ENCODE assay signal across 10 cellular contexts in genomic region chr2:97718942-97719341, GRCh38. TPM values are rescaled to one million over a fixed set of nuclear protein-coding genes. Genes with fewer than 3 reads are reported as not detected.
DNase-seq lines count a peak whose midpoint lies in the region; ATAC-seq and TF ChIP-seq lines count a peak whose summit lies in the region.
"Had no signal": no experiment of that assay in that cellular context is flagged by ENCODE, and none has a peak within 500 bp of the region (broad histone marks: within the 10 kb centered on the region; RNA-seq: fewer than 3 reads in every experiment).

No MANE protein-coding gene starts in this region.

- peak overlapping the region; percentile 93 to 98 (median 96) for H3K4me3 Mint-ChIP-seq in CD4-positive, alpha-beta memory T cell
- peak overlapping the region; percentile 76 for H3K4me3 Mint-ChIP-seq in activated CD4-positive, alpha-beta memory T cell treated with anti-CD3 and anti-CD28 coated beads for 36 hours
- H3K4me3 Mint-ChIP-seq in naive thymus-derived CD4-positive, alpha-beta T cell = peak overlapping the region; percentile 86 to 100 (median 94)

- no peaks in the 10 kb centered on the region for H3K9me3 Mint-ChIP-seq in CD4-positive, alpha-beta memory T cell
- no peaks in the 10 kb centered on the region for H3K9me3 Mint-ChIP-seq in activated CD4-positive, alpha-beta memory T cell treated with anti-CD3 and anti-CD28 coated beads for 36 hours
- no peaks in the 10 kb centered on the region for H3K9me3 Mint-ChIP-seq in naive thymus-derived CD4-positive, alpha-beta T cell

- no peaks in the 10 kb centered on the region for H3K27me3 ChIP-seq in CD4-positive, alpha-beta memory T cell (ENCODE audit: insufficient read depth, low read length)
- no peaks in the 10 kb centered on the region for H3K27me3 ChIP-seq in naive thymus-derived CD4-positive, alpha-beta T cell (ENCODE audit: control insufficient read depth in 2 of 2, insufficient read depth in 2 of 2, low read length in 2 of 2)
- H3K27me3 ChIP-seq in left lung = peaks cover 0 to 9% of the 10 kb centered on the region in 2 donors

- H3K27ac Mint-ChIP-seq in CD4-positive, alpha-beta memory T cell = peak overlapping the region; percentile 92 to 99 (median 95)
- H3K27ac Mint-ChIP-seq in activated CD4-positive, alpha-beta memory T cell treated with anti-CD3 and anti-CD28 coated beads for 36 hours = peak overlapping the region; percentile 95
- H3K27ac Mint-ChIP-seq in naive thymus-derived CD4-positive, alpha-beta T cell = peak overlapping the region; percentile 89 to 100 (median 97)

- no peak for TF ChIP-seq CTCF in left lung (IDR thresholded peaks at IDR 0.05)

- H3K36me3 ChIP-seq in CD4-positive, alpha-beta memory T cell (ENCODE audit: insufficient read depth, low read length) = peaks cover 27% of the 10 kb centered on the region
- peaks cover 6 to 48% (median 9%) of the 10 kb centered on the region in 3 experiments for H3K36me3 ChIP-seq in naive thymus-derived CD4-positive, alpha-beta T cell (ENCODE audit: control insufficient read depth in 2 of 3, insufficient read depth in 3 of 3, low read length in 3 of 3)
- no peaks in the 10 kb centered on the region for H3K36me3 ChIP-seq in left lung

- peaks cover 61 to 93% (median 75%) of the 10 kb centered on the region in 4 donors for H3K4me1 Mint-ChIP-seq in CD4-positive, alpha-beta memory T cell
- peaks cover 71% of the 10 kb centered on the region for H3K4me1 Mint-ChIP-seq in activated CD4-positive, alpha-beta memory T cell treated with anti-CD3 and anti-CD28 coated beads for 36 hours (ENCODE audit: low read depth)
- H3K4me1 Mint-ChIP-seq in naive thymus-derived CD4-positive, alpha-beta T cell = peaks cover 61 to 90% (median 76%) of the 10 kb centered on the region in 7 donors

- CTCF ChIA-PET in CD4-positive, alpha-beta memory T cell (lab: Charles Lee; ENCODE audit: partially characterized antibody) = interaction anchor here (0.9 to 4.0 kb wide), 10 partner anchors 8 to 128 kb away, joined by 3 to 46 read pairs (median 6); no protein-coding TSS in a partner anchor
- CTCF ChIA-PET in activated CD4-positive, alpha-beta memory T cell treated with anti-CD3 and anti-CD28 coated beads for 36 hours (lab: Charles Lee) = interaction anchor here (1.0 to 2.6 kb wide), 6 partner anchors 9 to 55 kb away, joined by 4 to 26 read pairs (median 9); partner anchors contain the start of gene ACTR1B
- CTCF ChIA-PET in naive thymus-derived CD4-positive, alpha-beta T cell (lab: Charles Lee) = interaction anchor here (1.0 to 2.1 kb wide), 5 partner anchors 10 to 29 kb away, joined by 4 to 16 read pairs (median 5); no protein-coding TSS in a partner anchor

- intact Hi-C loops in CD4-positive, alpha-beta memory T cell (cut with micrococcal nuclease) = loop anchor here (10.0 kb wide), 1 partner anchor 276 kb away; the partner anchor contains the start of gene TMEM131
- intact Hi-C loops in activated CD4-positive, alpha-beta memory T cell treated with anti-CD3 and anti-CD28 coated beads for 36 hours (cut with micrococcal nuclease) = loop anchor here (1.0 to 10.0 kb wide), 2 partner anchors 26 to 276 kb away; partner anchors contain the start of gene TMEM131
- intact Hi-C loops in naive thymus-derived CD4-positive, alpha-beta T cell (cut with micrococcal nuclease) = loop anchor here (1.0 to 10.0 kb wide), 4 partner anchors 9 to 1618 kb away; partner anchors contain the start of genes EIF5B (in 1 of the 2) and TXNDC9 (in 1 of the 2)
- intact Hi-C loops in left lung (cut with DNase I) = no loop called here

- peak overlapping the region; percentile 91 for H3K27ac ChIP-seq in CD4-positive, alpha-beta memory T cell (ENCODE audit: low read depth, low read length)
- H3K27ac ChIP-seq in naive thymus-derived CD4-positive, alpha-beta T cell (ENCODE audit: low read depth, low read length) = peak overlapping the region; percentile 95
- H3K27ac ChIP-seq in left lung = peak overlapping the region in 1 of 2 donors; percentile 28

- peaks cover 97% of the 10 kb centered on the region for H3K4me1 ChIP-seq in CD4-positive, alpha-beta memory T cell (ENCODE audit: insufficient read depth, low read length)
- H3K4me1 ChIP-seq in naive thymus-derived CD4-positive, alpha-beta T cell (ENCODE audit: control insufficient read depth in 2 of 2, insufficient read depth in 2 of 2, low read length in 2 of 2) = peaks cover 72 to 80% of the 10 kb centered on the region in 2 donors
- peaks cover 0 to 4% of the 10 kb centered on the region in 2 donors for H3K4me1 ChIP-seq in left lung

- POLR2A ChIA-PET in CD4-positive, alpha-beta memory T cell (lab: Charles Lee; ENCODE audit: partially characterized antibody) = interaction anchor here (0.6 to 12.8 kb wide), 12 partner anchors 9 to 1447 kb away, joined by 3 to 284 read pairs (median 6); partner anchors contain the start of genes ACTR1B and COX5B
- POLR2A ChIA-PET in activated CD4-positive, alpha-beta memory T cell treated with anti-CD3 and anti-CD28 coated beads for 36 hours (lab: Charles Lee) = interaction anchor here (0.7 to 1.8 kb wide), 6 partner anchors 8 to 73 kb away, joined by 3 to 12 read pairs (median 4); partner anchors contain the start of gene COX5B
- POLR2A ChIA-PET in naive thymus-derived CD4-positive, alpha-beta T cell (lab: Charles Lee) = interaction anchor here (0.6 to 2.9 kb wide), 14 partner anchors 9 to 1719 kb away, joined by 3 to 18 read pairs (median 4); partner anchors contain the start of genes ACTR1B and COX5B

- H3K4me3 ChIP-seq in CD4-positive, alpha-beta memory T cell (ENCODE audit: low read length in 2 of 2) = peak overlapping the region; percentile 49 to 94
- peak overlapping the region; percentile 68 for H3K4me3 ChIP-seq in naive thymus-derived CD4-positive, alpha-beta T cell (ENCODE audit: low read length)
- no peak overlapping the region for H3K4me3 ChIP-seq in left lung

- peak in 2 of 5 donors; percentile 32 to 71 for DNase-seq in CD4-positive, alpha-beta memory T cell
- peak; percentile 38 for DNase-seq in activated CD4-positive, alpha-beta memory T cell treated with anti-CD3 and anti-CD28 coated beads for 36 hours
- DNase-seq in naive thymus-derived CD4-positive, alpha-beta T cell = peak in 1 of 9 donors; percentile 49
- DNase-seq in stimulated activated CD8-positive, alpha-beta memory T cell treated with anti-CD3 and anti-CD28 coated beads, Interleukin-4, amount 100 ng/mL, for 48 hours = no peak
- no peak for DNase-seq in left lung
- DNase-seq in NCI-H2227 (lab: John Stamatoyannopoulos, UW; ENCODE audit: unreplicated experiment) = no peak
- DNase-seq: hypothalamus, midbrain had no signal

- peaks cover 51 to 77% of the 10 kb centered on the region in 2 donors for H3K36me3 Mint-ChIP-seq in CD4-positive, alpha-beta memory T cell
- peaks cover 55% of the 10 kb centered on the region for H3K36me3 Mint-ChIP-seq in activated CD4-positive, alpha-beta memory T cell treated with anti-CD3 and anti-CD28 coated beads for 36 hours
- H3K36me3 Mint-ChIP-seq in naive thymus-derived CD4-positive, alpha-beta T cell = peaks cover 3 to 74% (median 29%) of the 10 kb centered on the region in 5 donors

- no peaks in the 10 kb centered on the region for H3K27me3 Mint-ChIP-seq in CD4-positive, alpha-beta memory T cell
- H3K27me3 Mint-ChIP-seq in activated CD4-positive, alpha-beta memory T cell treated with anti-CD3 and anti-CD28 coated beads for 36 hours = no peaks in the 10 kb centered on the region
- no peaks in the 10 kb centered on the region for H3K27me3 Mint-ChIP-seq in naive thymus-derived CD4-positive, alpha-beta T cell

- peak; percentile 12 for ATAC-seq in HG02678 (IDR thresholded peaks at IDR 0.05; ENCODE audit: unreplicated experiment)
- peak; percentile 33 for ATAC-seq in naive thymus-derived CD4-positive, alpha-beta T cell
- no peak for ATAC-seq in HG03469 (IDR thresholded peaks at IDR 0.05; ENCODE audit: unreplicated experiment)
- no peak for ATAC-seq in left lung

- no peaks in the 10 kb centered on the region for H3K9me3 ChIP-seq in CD4-positive, alpha-beta memory T cell (ENCODE audit: control insufficient read depth in 1 of 2, low read length in 2 of 2)
- H3K9me3 ChIP-seq in naive thymus-derived CD4-positive, alpha-beta T cell (ENCODE audit: control insufficient read depth in 2 of 3, low read length in 3 of 3) = no peaks in the 10 kb centered on the region
- no peaks in the 10 kb centered on the region for H3K9me3 ChIP-seq in left lung

RNA-seq across cellular contexts. Expression of gene ZAP70, which starts 5.6 kb away (rescaled TPM):
- total RNA-seq in CD4-positive, alpha-beta memory T cell = 100 to 1,000 TPM; 404 to 419 TPM
- polyA plus RNA-seq in CD4-positive, alpha-beta memory T cell = 100 to 1,000 TPM; 140 to 149 TPM
- 100 to 1,000 TPM; 160 to 166 TPM for total RNA-seq in activated CD4-positive, alpha-beta memory T cell treated with anti-CD3 and anti-CD28 coated beads for 36 hours
- 100 to 1,000 TPM; 354 to 432 (median 382) TPM for total RNA-seq in naive thymus-derived CD4-positive, alpha-beta T cell
- 100 to 1,000 TPM; 105 to 166 TPM for polyA plus RNA-seq in naive thymus-derived CD4-positive, alpha-beta T cell
- total RNA-seq in left lung = 1 to 10 TPM; 5.6 to 8.3 TPM

RNA-seq across cellular contexts. Expression of gene C2orf92, which starts 49.4 kb away (rescaled TPM):
- 10 to 100 TPM; 13.0 to 13.3 TPM for total RNA-seq in CD4-positive, alpha-beta memory T cell
- not detected for polyA plus RNA-seq in CD4-positive, alpha-beta memory T cell
- total RNA-seq in activated CD4-positive, alpha-beta memory T cell treated with anti-CD3 and anti-CD28 coated beads for 36 hours = 1 to 10 TPM; 4.5 to 4.8 TPM
- total RNA-seq in naive thymus-derived CD4-positive, alpha-beta T cell = 10 to 100 TPM; 10.7 to 23.4 (median 21.0) TPM
- polyA plus RNA-seq in naive thymus-derived CD4-positive, alpha-beta T cell = 1 to 10 TPM in 1 of 2 donors, under 1 TPM in 1; 0.66 to 1.1 TPM
- total RNA-seq in left lung = 1 to 10 TPM; 7.6 to 8.9 TPM

RNA-seq across cellular contexts. Expression of gene ACTR1B, which starts 55.1 kb away (rescaled TPM):
- total RNA-seq in CD4-positive, alpha-beta memory T cell = 10 to 100 TPM; 96.1 to 97.6 TPM
- polyA plus RNA-seq in CD4-positive, alpha-beta memory T cell = 10 to 100 TPM; 12.0 to 15.5 TPM
- total RNA-seq in activated CD4-positive, alpha-beta memory T cell treated with anti-CD3 and anti-CD28 coated beads for 36 hours = 100 to 1,000 TPM; 113 to 114 TPM
- 10 to 100 TPM; 75.9 to 95.5 (median 89.5) TPM for total RNA-seq in naive thymus-derived CD4-positive, alpha-beta T cell
- 10 to 100 TPM; 13.2 to 14.7 TPM for polyA plus RNA-seq in naive thymus-derived CD4-positive, alpha-beta T cell
- 10 to 100 TPM; 58.0 to 67.2 TPM for total RNA-seq in left lung

Comparison
In these comparisons a context has a peak if more than half of its experiments do, and no peak if none do; other contexts are left out.
1. H3K4me3 ChIP-seq: peak in CD4-positive, alpha-beta memory T cell (2 of 2) and naive thymus-derived CD4-positive, alpha-beta T cell (single experiment); none in left lung (0 of 2).
2. ATAC-seq: peak in HG02678 (single experiment) and naive thymus-derived CD4-positive, alpha-beta T cell (single experiment); none in HG03469 (single experiment) and left lung (single experiment).
3. RNA of gene ZAP70, which starts 5.6 kb away (total RNA-seq): 404 to 419 TPM in CD4-positive, alpha-beta memory T cell, 354 to 432 TPM in naive thymus-derived CD4-positive, alpha-beta T cell and 160 to 166 TPM in activated CD4-positive, alpha-beta memory T cell treated with anti-CD3 and anti-CD28 coated beads for 36 hours; 5.6 to 8.3 TPM in left lung; every median in the first group is over 10 times any median in the second.
4. intact Hi-C loops: an anchor here in CD4-positive, alpha-beta memory T cell (10.0 kb wide), activated CD4-positive, alpha-beta memory T cell treated with anti-CD3 and anti-CD28 coated beads for 36 hours (1.0 to 10.0 kb wide) and naive thymus-derived CD4-positive, alpha-beta T cell (1.0 to 10.0 kb wide); none called in left lung.
5. Peak in every context shown above with its lines, with median percentiles within 50 percentile points of each other: H3K27ac Mint-ChIP-seq and H3K4me3 Mint-ChIP-seq.